ENCODE assay signal across 7 cellular contexts in the genomic region with DNA sequence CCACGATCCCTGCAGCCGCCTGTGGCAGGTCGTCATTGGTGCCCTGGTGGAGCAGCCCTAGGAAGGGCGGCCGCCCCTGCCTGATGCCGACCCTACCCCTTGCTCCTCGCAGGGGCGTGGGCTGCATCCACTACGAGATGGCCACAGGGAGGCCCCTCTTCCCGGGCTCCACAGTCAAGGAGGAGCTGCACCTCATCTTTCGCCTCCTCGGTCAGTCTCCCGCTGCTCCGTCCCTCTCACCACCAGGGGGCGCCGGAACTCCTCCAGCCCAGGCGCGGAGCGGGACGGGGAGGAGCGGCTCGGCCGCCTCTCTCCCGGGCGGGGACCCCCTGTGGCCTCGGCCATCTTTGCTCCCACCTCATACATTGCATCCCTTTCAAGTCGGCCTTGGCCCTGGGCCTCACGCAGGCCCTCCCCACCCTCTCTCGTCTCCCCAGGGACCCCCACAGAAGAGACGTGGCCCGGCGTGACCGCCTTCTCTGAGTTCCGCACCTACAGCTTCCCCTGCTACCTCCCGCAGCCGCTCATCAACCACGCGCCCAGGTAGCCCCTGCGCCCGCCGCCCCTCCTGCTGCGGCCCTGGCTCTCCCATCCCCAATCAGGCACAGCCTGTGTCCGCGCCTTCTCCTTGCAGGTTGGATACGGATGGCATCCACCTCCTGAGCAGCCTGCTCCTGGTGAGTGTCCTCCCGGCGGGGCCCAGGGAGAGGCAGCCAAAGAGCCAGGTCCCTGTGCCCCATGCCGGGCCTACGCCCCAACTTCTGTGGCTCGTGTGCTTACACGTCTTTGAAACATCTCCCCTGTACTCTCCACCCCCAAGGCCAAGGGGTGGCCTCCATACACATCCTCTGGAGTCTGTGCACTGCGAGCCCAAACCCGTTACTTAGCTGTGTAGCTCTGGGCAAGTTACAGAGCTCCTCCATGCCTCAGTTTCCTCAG. TPM values are rescaled to one million over a fixed set of nuclear protein-coding genes. Genes with fewer than 3 reads are reported as not detected.
A peak's percentile ranks its signal among the peaks of the same experiment; 100 is the strongest.
DNase-seq lines count a peak whose midpoint lies in the region; ATAC-seq and TF ChIP-seq lines count a peak whose summit lies in the region.

No MANE protein-coding gene starts in this region.

- H3K27ac ChIP-seq in ovary (no peak overlapping the region), thoracic aorta (no peak overlapping the region)

- no peak for ATAC-seq in thoracic aorta (ENCODE audit: insufficient number of reproducible peaks, low FRiP score, low read depth)

- 23 to 30% (median 25%) methylated on average over 50 to 53 of the region's 53 CpGs for WGBS in ovary, 3 donors

- H3K36me3 ChIP-seq in ovary (no peaks in the 10 kb centered on the region), thoracic aorta (peaks cover 19% of the 10 kb centered on the region)

- peak; percentile 91 for TF ChIP-seq CTCF in GM12872 (IDR thresholded peaks at IDR 0.05; ENCODE audit: insufficient read depth, low read depth, low read length)
- TF ChIP-seq CTCF in ovary (IDR thresholded peaks at IDR 0.05) = peak; percentile 89 to 96 (median 91)
- TF ChIP-seq CTCF in thoracic aorta (IDR thresholded peaks at IDR 0.05) = peak; percentile 97

- DNase-seq in HuH-7.5 (ENCODE audit: low spot score) (peak; percentile 90), SK-MEL-5 (ENCODE audit: low read depth, low spot score) (peak; percentile 69), globus pallidus (ENCODE audit: low spot score) (peak; percentile 71), ovary (peak; percentile 80 to 93 (median 89)), thoracic aorta (ENCODE audit: low spot score) (no peak)
- peak; percentile 72 to 84 (median 82) for DNase-seq in activated naive CD4-positive, alpha-beta T cell (lab: John Stamatoyannopoulos, UW)

- H3K9me3 ChIP-seq in ovary (no peaks in the 10 kb centered on the region), thoracic aorta (no peaks in the 10 kb centered on the region)

- H3K4me3 ChIP-seq in ovary (no peak overlapping the region), thoracic aorta (peak overlapping the region; percentile 63)

- TF ChIP-seq POLR2A in ovary (IDR thresholded peaks at IDR 0.05) = no peak

- H3K27me3 ChIP-seq in ovary = no peaks in the 10 kb centered on the region
- no peaks in the 10 kb centered on the region for H3K27me3 ChIP-seq in thoracic aorta (replicated peaks; ENCODE audit: insufficient read depth)

- H3K4me1 ChIP-seq in ovary (ENCODE audit: insufficient read depth) (peaks cover 3% of the 10 kb centered on the region), thoracic aorta (ENCODE audit: control insufficient read depth in 1 of 2, low read depth in 2 of 2) (peaks cover 0 to 9% of the 10 kb centered on the region in 2 donors)

- intact Hi-C loops in ovary (cut with DNase I) = loop anchor here (2.0 to 10.0 kb wide), 9 partner anchors 104 to 257 kb away; a partner anchor contains a TSS

- no peak for TF ChIP-seq EP300 in ovary (IDR thresholded peaks at IDR 0.05)

- in situ Hi-C loops in SK-MEL-5 (cut with HindIII; ENCODE audit: low pct_unique_long_range_greater_than_20kb, low sequenced_read_pairs) = no loop called here

RNA-seq across cellular contexts. Expression of a gene that starts 24.7 kb away (rescaled TPM):
- 2.4 and 2.7 TPM in 2 replicates for total RNA-seq in SK-MEL-5 (2014; rRNA removed; shearing (Covaris generic))
- 19.0 and 21.3 TPM in 2 replicates for polyA plus RNA-seq in SK-MEL-5 (2015; cell fraction: cytosol; rRNA removed)
- 51.6 and 61.0 TPM in 2 replicates for polyA plus RNA-seq in SK-MEL-5 (2015; cell fraction: nucleus; rRNA removed)
- 10 to 100 TPM; 11.0 to 31.5 (median 19.6) TPM for total RNA-seq in ovary
- 10 to 100 TPM in 1 of 2 donors, 1 to 10 TPM in 1; 6.3 to 13.3 TPM for polyA plus RNA-seq in ovary
- total RNA-seq in thoracic aorta = 10 to 100 TPM; 18.6 to 35.2 TPM
